ENCODE assay signal across 8 cellular contexts in genomic region chrX:19990225-19990518, GRCh38. TPM values are rescaled to one million over a fixed set of nuclear protein-coding genes. Genes with fewer than 3 reads are reported as not detected.
A peak's percentile ranks its signal among the peaks of the same experiment; 100 is the strongest.
DNase-seq lines count a peak whose midpoint lies in the region; ATAC-seq and TF ChIP-seq lines count a peak whose summit lies in the region.

No MANE protein-coding gene starts in this region.

- ATAC-seq in GM21786 (IDR thresholded peaks at IDR 0.05; ENCODE audit: unreplicated experiment): peak; percentile 21

- DNase-seq in DMS53 (lab: John Stamatoyannopoulos, UW) (peak; percentile 56), DMS53 treated with DMSO at 0.1 percent for 48 hours (lab: John Stamatoyannopoulos, UW; ENCODE audit: unreplicated experiment) (no peak), M059J (ENCODE audit: low read depth) (peak; percentile 18), coronary artery (ENCODE audit: low spot score) (no peak), mesothelial cell of epicardium (ENCODE audit: low spot score in 2 of 2, unreplicated experiment in 2 of 2) (no peak), foreskin melanocyte (no peak), NCI-H1930 (lab: John Stamatoyannopoulos, UW) (no peak)

- no peak for TF ChIP-seq CTCF in coronary artery (IDR thresholded peaks at IDR 0.05)
- no peak for TF ChIP-seq CTCF in mesothelial cell of epicardium (IDR thresholded peaks at IDR 0.05; ENCODE audit: unreplicated experiment)

- H3K27me3 Mint-ChIP-seq in mesothelial cell of epicardium (ENCODE audit: low read depth): no peaks in the 10 kb centered on the region

- H3K36me3 Mint-ChIP-seq in mesothelial cell of epicardium: peaks cover 7% of the 10 kb centered on the region

- peak overlapping the region; percentile 85 for H3K27ac Mint-ChIP-seq in mesothelial cell of epicardium

- H3K9me3 Mint-ChIP-seq in mesothelial cell of epicardium: peaks cover 21% of the 10 kb centered on the region

- peaks cover 4% of the 10 kb centered on the region for H3K4me1 Mint-ChIP-seq in mesothelial cell of epicardium

- H3K4me3 Mint-ChIP-seq in mesothelial cell of epicardium: peak overlapping the region; percentile 87

- peak overlapping the region; percentile 84 for H3K4me3 ChIP-seq in coronary artery

- H3K27ac ChIP-seq in coronary artery: peak overlapping the region; percentile 55 to 91

RNA-seq across cellular contexts. Expression of gene BCLAF3, which starts 0.7 kb away (rescaled TPM):
- total RNA-seq in M059J (2014; rRNA removed; shearing (Covaris generic)): 3.2 and 5.1 TPM in 2 replicates
- 16.4 to 17.3 TPM (median 16.9 TPM) in 3 replicates for total RNA-seq in mesothelial cell of epicardium

Comparison
In these comparisons a context has a peak if more than half of its experiments do, and no peak if none do; other contexts are left out.
1. DNase-seq: peak in DMS53 (single experiment) and M059J (single experiment); none in DMS53 treated with DMSO at 0.1 percent for 48 hours (single experiment), coronary artery (single experiment), mesothelial cell of epicardium (0 of 2), foreskin melanocyte (single experiment) and NCI-H1930 (0 of 2).